In the genomic region with DNA sequence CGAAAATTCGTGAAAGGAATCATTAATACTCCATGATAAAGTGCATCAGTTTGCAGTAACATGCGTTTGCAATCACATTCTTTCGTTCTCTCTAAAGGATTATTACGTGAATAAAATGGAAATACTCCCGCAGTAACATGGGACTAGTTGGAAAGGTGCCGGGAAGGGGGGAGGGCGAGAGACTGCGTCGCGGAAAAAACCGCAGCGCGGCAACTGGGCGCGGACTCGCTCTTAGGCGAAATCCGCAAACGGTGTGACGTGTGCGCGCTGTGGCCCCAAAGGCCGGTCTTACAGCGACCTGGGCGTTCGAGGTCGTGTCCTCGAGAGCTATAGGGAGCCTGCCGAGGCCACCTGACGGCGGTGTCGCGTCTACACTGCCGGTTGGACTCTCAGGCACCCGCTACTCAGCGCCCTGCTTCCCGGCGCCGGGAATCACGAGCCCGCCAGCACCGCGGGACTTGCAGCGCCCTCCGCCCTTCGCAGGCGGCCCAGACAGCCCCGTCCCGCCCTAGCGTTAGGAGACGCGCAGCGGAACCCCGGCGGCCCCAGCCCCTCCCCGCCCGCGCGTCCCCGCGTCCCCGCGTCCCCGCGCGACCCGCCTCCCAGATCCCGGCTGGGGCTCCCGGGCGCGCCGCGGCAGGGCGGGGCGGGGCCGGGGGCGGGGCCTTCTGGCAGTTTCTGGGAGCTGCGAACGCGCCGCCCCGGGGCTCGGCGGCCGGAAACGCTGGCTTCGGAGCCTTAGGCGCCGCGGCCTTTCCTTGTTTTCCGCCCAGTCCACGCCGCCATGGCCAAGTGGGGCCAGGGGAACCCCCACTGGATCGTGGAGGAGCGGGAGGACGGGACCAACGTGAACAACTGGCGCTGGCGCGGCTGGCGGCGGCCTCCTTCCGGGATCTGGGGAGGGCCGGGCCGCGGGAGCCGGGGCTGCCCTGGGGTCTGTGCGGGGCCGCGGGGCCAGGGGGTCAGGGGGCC, we compare ENCODE assay signal across 8 cellular contexts. TPM values are rescaled to one million over a fixed set of nuclear protein-coding genes. Genes with fewer than 3 reads are reported as not detected.
DNase-seq lines count a peak whose midpoint lies in the region; ATAC-seq and TF ChIP-seq lines count a peak whose summit lies in the region.

No MANE protein-coding gene starts in this region.

- H3K79me2 ChIP-seq in Loucy (ENCODE audit: insufficient read depth, low read length): peaks cover 47% of the 10 kb centered on the region

- H3K9me3 Mint-ChIP-seq in nephron: no peaks in the 10 kb centered on the region

- peak overlapping the region; percentile 92 for H3K27ac ChIP-seq in RWPE1

- peaks cover 47% of the 10 kb centered on the region for H3K4me1 Mint-ChIP-seq in nephron

- H3K9me3 ChIP-seq in Loucy (ENCODE audit: insufficient read depth, low read depth, low read length): no peaks in the 10 kb centered on the region

- ATAC-seq in stimulated activated naive CD8-positive, alpha-beta T cell treated with anti-CD3 and anti-CD28 coated beads, Interleukin-15, Interleukin-2, amounts not matched to agents 100 U/mL and 50 U/mL, for 24 hours: peak; percentile 95

- H3K36me3 ChIP-seq in H7 (replicated peaks; ENCODE audit: control insufficient read depth, insufficient read depth, low read length) (peaks cover 15% of the 10 kb centered on the region), Loucy (ENCODE audit: insufficient read depth, low read length) (no peaks in the 10 kb centered on the region)

- peak overlapping the region; percentile 96 for H3K9ac ChIP-seq in Loucy (ENCODE audit: low read depth, low read length, poor library complexity, severe bottlenecking)

- H3K4me3 ChIP-seq in H7 (ENCODE audit: insufficient read depth, low read depth, low read length): peak overlapping the region; percentile 74
- peak overlapping the region; percentile 77 for H3K4me3 ChIP-seq in Loucy (ENCODE audit: low read length, poor library complexity, severe bottlenecking)
- H3K4me3 ChIP-seq in fibroblast of pulmonary artery (replicated peaks; ENCODE audit: low read depth, low read length): peak overlapping the region; percentile 73

- H3K27ac Mint-ChIP-seq in nephron: peak overlapping the region; percentile 93 to 94 (median 94)

- H3K36me3 Mint-ChIP-seq in nephron (ENCODE audit: low read depth): peaks cover 19% of the 10 kb centered on the region

- H3K27me3 Mint-ChIP-seq in nephron (ENCODE audit: low read depth): peaks cover 7% of the 10 kb centered on the region

- H2AFZ ChIP-seq in Loucy (ENCODE audit: low read length): peak overlapping the region; percentile 90

- H3K4me2 ChIP-seq in Loucy (ENCODE audit: low read depth, low read length, poor library complexity, severe bottlenecking): peak overlapping the region; percentile 81

- DNase-seq in G401 (ENCODE audit: low spot score) (peak; percentile 88), H7 (peak; percentile 99), RWPE1 (ENCODE audit: low spot score) (peak; percentile 97), fibroblast of pulmonary artery (ENCODE audit: low read depth) (peak; percentile 93)
- DNase-seq in activated T-helper 9 cell treated with anti-CD3 and anti-CD28 coated beads, Interleukin-2, amount 50 U/mL, for 16 hours (ENCODE audit: low read depth): peak; percentile 93
- DNase-seq in stimulated activated naive CD8-positive, alpha-beta T cell treated with anti-CD3 and anti-CD28 coated beads, Interleukin-15, Interleukin-2, amounts not matched to agents 100 U/mL and 50 U/mL, for 24 hours: peak; percentile 96

- CTCF ChIA-PET in RWPE1 (lab: Yijun Ruan, JAX): no interaction called here

- H3K27me3 ChIP-seq in H7 (ENCODE audit: control insufficient read depth, insufficient read depth, low read length) (peaks cover 9% of the 10 kb centered on the region), Loucy (ENCODE audit: insufficient read depth, low read length, poor library complexity, severe bottlenecking) (no peaks in the 10 kb centered on the region)

- H3K4me1 ChIP-seq in Loucy (ENCODE audit: insufficient read depth, low read length, poor library complexity, severe bottlenecking): peaks cover 46% of the 10 kb centered on the region

- POLR2A ChIA-PET in RWPE1 (lab: Yijun Ruan, JAX; ENCODE audit: low non-redundant PET): interaction anchor here (0.5 to 1.0 kb wide), 2 partner anchors 32 to 62 kb away, joined by 3 read pairs; no protein-coding TSS in a partner anchor

- no peaks in the 10 kb centered on the region for H3F3A ChIP-seq in Loucy (ENCODE audit: low read depth)

- H4K20me1 ChIP-seq in Loucy (ENCODE audit: insufficient read depth, low read length, poor library complexity, severe bottlenecking): peaks cover 32% of the 10 kb centered on the region

- TF ChIP-seq CTCF in Loucy (conservative IDR thresholded peaks at IDR 0.05; ENCODE audit: low read length) (no peak), RWPE1 (conservative IDR thresholded peaks at IDR 0.05; ENCODE audit: low read depth) (no peak), fibroblast of pulmonary artery (IDR thresholded peaks at IDR 0.05; ENCODE audit: low read length, missing control alignments) (no peak), nephron (IDR thresholded peaks at IDR 0.05; ENCODE audit: unreplicated experiment in 3 of 3) (no peak)

- no peaks in the 10 kb centered on the region for H3K9me2 ChIP-seq in Loucy (replicated peaks; ENCODE audit: low read depth, low read length)

- in situ Hi-C loops in G401 (cut with HindIII; ENCODE audit: low sequenced_read_pairs): no loop called here

- peak overlapping the region; percentile 84 to 90 (median 88) for H3K4me3 Mint-ChIP-seq in nephron

RNA-seq across cellular contexts. Expression of a gene that starts 15.1 kb away (rescaled TPM):
- 1.2 TPM in 1 of 2 replicates, not detected in the other for total RNA-seq in G401 (2014; rRNA removed; shearing (Covaris generic))
- 6.5 and 8.6 TPM in 2 replicates for total RNA-seq in H7 (2014; rRNA removed; shearing (Covaris generic))

Comparison
In these comparisons a context has a peak if more than half of its experiments do, and no peak if none do; other contexts are left out.
1. Peak in every context shown above with its lines: DNase-seq, ATAC-seq, H3K4me3 ChIP-seq and H3K27ac ChIP-seq.